9 cellular contexts compared by ENCODE assay signal in the genomic region with DNA sequence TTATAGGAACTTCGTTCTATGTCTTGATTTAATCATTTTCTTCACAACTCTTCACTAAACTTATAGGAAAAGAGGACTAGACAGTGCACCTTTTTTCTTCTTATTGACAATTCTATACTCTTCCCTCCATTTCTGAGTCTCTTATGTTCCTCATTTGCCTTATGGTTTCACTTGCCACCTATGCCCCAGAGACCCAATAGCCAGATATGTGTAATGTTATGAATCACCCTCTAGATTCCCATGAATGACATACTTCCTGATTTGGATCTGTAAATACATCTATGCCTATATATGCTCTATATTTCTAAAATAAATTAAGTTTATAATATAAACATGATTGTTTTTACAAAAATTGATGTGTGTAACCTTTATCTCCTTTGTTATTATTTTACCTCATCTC.
DNase-seq lines count a peak whose midpoint lies in the region; ATAC-seq, FAIRE-seq and TF ChIP-seq lines count a peak whose summit lies in the region.
"Had no signal": no experiment of that assay in that cellular context is flagged by ENCODE, and none has a peak within 500 bp of the region (broad histone marks: within the 10 kb centered on the region; RNA-seq: fewer than 3 reads in every experiment).

No MANE protein-coding gene starts in this region.

- 81 to 93% (median 83%) methylated on average over 1 of the region's 1 CpG for WGBS in heart left ventricle, 4 donors
- WGBS in heart right ventricle, 2 donors = 90 to 91% methylated on average over 1 of the region's 1 CpG
- WGBS in K562 (ENCODE audit: insufficient coverage, low coverage, missing lambda C conversion rate) = 0% methylated on average over 1 of the region's 1 CpG

- no peak for FAIRE-seq in K562 (lab: Jason Lieb, UNC)

- H4K20me1 ChIP-seq in K562 (replicated peaks; ENCODE audit: control insufficient read depth, insufficient read depth, low read length) = no peaks in the 10 kb centered on the region

- H3K9me3 Mint-ChIP-seq in effector memory CD8-positive, alpha-beta T cell = peaks cover 7% of the 10 kb centered on the region in 2 donors
- H3K9me3 Mint-ChIP-seq: activated CD8-positive, alpha-beta T cell treated with anti-CD3 and anti-CD28 coated beads for 36 hours had no signal

- H3K36me3 ChIP-seq in heart left ventricle = no peaks in the 10 kb centered on the region
- no peaks in the 10 kb centered on the region for H3K36me3 ChIP-seq in heart right ventricle
- no peaks in the 10 kb centered on the region for H3K36me3 ChIP-seq in K562 (ENCODE audit: control insufficient read depth, insufficient read depth, low read length)

- no peak for TF ChIP-seq EP300 in K562 (IDR thresholded peaks at IDR 0.05; ENCODE audit: low read length)

- H3K79me2 ChIP-seq in K562 (ENCODE audit: control insufficient read depth, insufficient read depth, low read length) = no peaks in the 10 kb centered on the region

- peak overlapping the region in 7 of 12 donors; percentile 6 to 83 (median 16) for H3K27ac ChIP-seq in heart left ventricle
- H3K27ac ChIP-seq in heart right ventricle = peak overlapping the region in 5 of 10 donors; percentile 28 to 84 (median 54)
- peak overlapping the region; percentile 69; the same call in 2 of the 3 replicates for H3K27ac ChIP-seq in K562 (ENCODE audit: extremely low read depth, low read depth, low read length)

- no peaks in the 10 kb centered on the region for H3K9me1 ChIP-seq in K562 (ENCODE audit: control insufficient read depth, insufficient read depth, low read length)

- intact Hi-C loops in heart left ventricle (cut with DNase I) (no loop called here), heart right ventricle (cut with DNase I) (no loop called here), K562 (cut with micrococcal nuclease) (loop anchor here (5.0 kb wide), 1 partner anchor 120 kb away; no protein-coding TSS in a partner anchor), Right ventricle myocardium superior (cut with DNase I) (no loop called here)

- peak overlapping the region; percentile 84 for H2AFZ ChIP-seq in K562 (ENCODE audit: low read depth, low read length)

- in situ Hi-C loops in K562 (cut with MboI) = no loop called here

- CTCF ChIA-PET in K562 (lab: Yijun Ruan, JAX; ENCODE audit: low intra/inter-chr PET ratio) = no interaction called here

- peak overlapping the region in 1 of 2 experiments; percentile 14; a peak in 1 of 4 replicates for H3K9ac ChIP-seq in K562 (ENCODE audit: insufficient read depth in 1 of 2, low read depth in 2 of 2, low read length in 2 of 2)

- no peaks in the 10 kb centered on the region for H3K27me3 ChIP-seq in heart left ventricle
- H3K27me3 ChIP-seq in heart right ventricle = no peaks in the 10 kb centered on the region
- no peaks in the 10 kb centered on the region for H3K27me3 ChIP-seq in K562 (ENCODE audit: control insufficient read depth in 2 of 2, insufficient read depth in 2 of 2, low read length in 2 of 2)

- peak overlapping the region; percentile 51; the same call in 1 of the 2 replicates for H3K4me2 ChIP-seq in K562 (ENCODE audit: insufficient read depth, low read length)

- no peak overlapping the region for H3K4me3 ChIP-seq in heart left ventricle
- H3K4me3 ChIP-seq in heart right ventricle = no peak overlapping the region
- H3K4me3 ChIP-seq in K562 = no peak overlapping the region

- H3K4me1 ChIP-seq in heart left ventricle (peaks cover 0 to 44% (median 1%) of the 10 kb centered on the region in 12 donors), heart right ventricle (peaks cover 0 to 49% (median 0%) of the 10 kb centered on the region in 9 donors), K562 (replicated peaks in 1 of 2; ENCODE audit: control insufficient read depth in 2 of 2, insufficient read depth in 2 of 2, low read length in 2 of 2) (peaks cover 0 to 19% of the 10 kb centered on the region in 2 experiments; a peak in 3 of 5 replicates)

- BruUV-seq in K562 (replicated peaks; lab: Mats Ljungman, UMichigan) = no TSS peak

- ATAC-seq in heart left ventricle = peak in 1 of 4 donors; percentile 24
- ATAC-seq in heart right ventricle = no peak
- peak; percentile 82 for ATAC-seq in HG03196 (IDR thresholded peaks at IDR 0.05; ENCODE audit: unreplicated experiment)
- ATAC-seq in K562 = peak; percentile 34; the same call in 1 of the 3 replicates
- no peak for ATAC-seq in effector memory CD8-positive, alpha-beta T cell (replicated peaks)
- ATAC-seq in Right ventricle myocardium superior (ENCODE audit: poor library complexity) = no peak
- ATAC-seq: activated CD8-positive, alpha-beta T cell treated with anti-CD3 and anti-CD28 coated beads for 36 hours had no signal

- no peak overlapping the region for H3K27ac Mint-ChIP-seq in effector memory CD8-positive, alpha-beta T cell
- H3K27ac Mint-ChIP-seq: activated CD8-positive, alpha-beta T cell treated with anti-CD3 and anti-CD28 coated beads for 36 hours had no signal

- TF ChIP-seq POLR2A in heart left ventricle (IDR thresholded peaks at IDR 0.05) = no peak
- no peak for TF ChIP-seq POLR2A in K562 (conservative IDR thresholded peaks at IDR 0.05)

- no peak for TF ChIP-seq RAD21 in K562 (CRISPR knock-in tag; conservative IDR thresholded peaks at IDR 0.05 in 1 of 2, IDR thresholded peaks at IDR 0.05 in 1 of 2)

- DNase-seq in heart left ventricle (no peak), heart right ventricle (no peak), K562 (ENCODE audit: extremely low read depth in 1 of 4, low spot score in 3 of 4) (no peak), NCI-H748 (lab: John Stamatoyannopoulos, UW; ENCODE audit: unreplicated experiment) (no peak), NCI-H1930 (lab: John Stamatoyannopoulos, UW) (no peak), Right ventricle myocardium superior (no peak)
- DNase-seq in effector memory CD8-positive, alpha-beta T cell = no peak
- DNase-seq: activated CD8-positive, alpha-beta T cell treated with anti-CD3 and anti-CD28 coated beads for 36 hours had no signal

- POLR2A ChIA-PET in K562 (lab: Yijun Ruan, JAX) = interaction anchor here (0.7 kb wide), 1 partner anchor 676 kb away, joined by 3 read pairs; no protein-coding TSS in a partner anchor

- TF ChIP-seq CTCF in heart left ventricle (IDR thresholded peaks at IDR 0.05) (no peak), heart right ventricle (IDR thresholded peaks at IDR 0.05) (no peak), K562 (IDR thresholded peaks at IDR 0.05 in 2 of 3, conservative IDR thresholded peaks at IDR 0.05 in 1 of 3; ENCODE audit: insufficient read depth in 2 of 3, low read depth in 1 of 3, low read length in 3 of 3) (no peak)

- H3K9me3 ChIP-seq in heart left ventricle = no peaks in the 10 kb centered on the region
- H3K9me3 ChIP-seq in heart right ventricle = peaks cover 0 to 3% (median 0%) of the 10 kb centered on the region in 11 donors
- no peaks in the 10 kb centered on the region for H3K9me3 ChIP-seq in K562 (replicated peaks; ENCODE audit: control insufficient read depth, insufficient read depth, low read depth, low read length)

- no peaks in the 10 kb centered on the region for H3K36me3 Mint-ChIP-seq in effector memory CD8-positive, alpha-beta T cell (ENCODE audit: insufficient read depth)

- no peak overlapping the region for H3K4me3 Mint-ChIP-seq in effector memory CD8-positive, alpha-beta T cell
- H3K4me3 Mint-ChIP-seq: activated CD8-positive, alpha-beta T cell treated with anti-CD3 and anti-CD28 coated beads for 36 hours had no signal

- no peaks in the 10 kb centered on the region for H3K27me3 Mint-ChIP-seq in effector memory CD8-positive, alpha-beta T cell
- H3K27me3 Mint-ChIP-seq: activated CD8-positive, alpha-beta T cell treated with anti-CD3 and anti-CD28 coated beads for 36 hours had no signal

- no peaks in the 10 kb centered on the region for H3K4me1 Mint-ChIP-seq in effector memory CD8-positive, alpha-beta T cell (ENCODE audit: low read depth in 2 of 2)

TF ChIP-seq in K562, 482 proteins besides CTCF, POLR2A, EP300 and RAD21:
- TF ChIP-seq, protein P1, sequence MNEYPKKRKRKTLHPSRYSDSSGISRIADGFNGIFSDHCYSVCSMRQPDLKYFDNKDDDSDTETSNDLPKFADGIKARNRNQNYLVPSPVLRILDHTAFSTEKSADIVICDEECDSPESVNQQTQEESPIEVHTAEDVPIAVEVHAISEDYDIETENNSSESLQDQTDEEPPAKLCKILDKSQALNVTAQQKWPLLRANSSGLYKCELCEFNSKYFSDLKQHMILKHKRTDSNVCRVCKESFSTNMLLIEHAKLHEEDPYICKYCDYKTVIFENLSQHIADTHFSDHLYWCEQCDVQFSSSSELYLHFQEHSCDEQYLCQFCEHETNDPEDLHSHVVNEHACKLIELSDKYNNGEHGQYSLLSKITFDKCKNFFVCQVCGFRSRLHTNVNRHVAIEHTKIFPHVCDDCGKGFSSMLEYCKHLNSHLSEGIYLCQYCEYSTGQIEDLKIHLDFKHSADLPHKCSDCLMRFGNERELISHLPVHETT (CRISPR knock-in tag; conservative IDR thresholded peaks at IDR 0.05 in 1 of 2, IDR thresholded peaks at IDR 0.05 in 1 of 2) = 0 out of 4 replicates have a peak, but pooled peaks of 1 of the 2 experiments have one; percentile 28
- TF ChIP-seq BRD4 (IDR thresholded peaks at IDR 0.05) = no peak

Comparison
In these comparisons a context has a peak if more than half of its experiments do, and no peak if none do; other contexts are left out.
1. ATAC-seq: peak in HG03196 (single experiment) and K562 (single experiment); none in heart right ventricle (0 of 8), effector memory CD8-positive, alpha-beta T cell (single experiment) and Right ventricle myocardium superior (single experiment).